Comparison of ENCODE assay signal across 8 cellular contexts in genomic region chr6:73523434-73524123, GRCh38. TPM values are rescaled to one million over a fixed set of nuclear protein-coding genes. Genes with fewer than 3 reads are reported as not detected.
DNase-seq lines count a peak whose midpoint lies in the region; ATAC-seq, FAIRE-seq and TF ChIP-seq lines count a peak whose summit lies in the region.

No MANE protein-coding gene starts in this region.

- no peak for FAIRE-seq in A549 (lab: Jason Lieb, UNC)

- POLR2A ChIA-PET in A549 (lab: Yijun Ruan, JAX) = interaction anchor here (0.7 to 5.2 kb wide), 5 partner anchors 43 to 131 kb away, joined by 3 to 115 read pairs (median 4); no protein-coding TSS in a partner anchor

- TF ChIP-seq POLR2A in A549 (IDR thresholded peaks at IDR 0.05; ENCODE audit: low read length) (peak; percentile 56), gastroesophageal sphincter (IDR thresholded peaks at IDR 0.05) (peak; percentile 44 to 56)

- H3K4me1 Mint-ChIP-seq in activated T-helper 17 cell treated with anti-CD3 and anti-CD28 coated beads, Interleukin-2, amount 50 U/mL, for 72 hours = peaks cover 4% of the 10 kb centered on the region
- peaks cover 14% of the 10 kb centered on the region for H3K4me1 Mint-ChIP-seq in type B pancreatic cell (ENCODE audit: unreplicated experiment)

- H3K27me3 ChIP-seq in OCI-LY3 (ENCODE audit: low read depth, low read length) (no peaks in the 10 kb centered on the region), gastroesophageal sphincter (no peaks in the 10 kb centered on the region), parathyroid adenoma (ENCODE audit: control insufficient read depth, insufficient read depth, low read length) (no peaks in the 10 kb centered on the region)

- peak overlapping the region; percentile 84 for H3K4me2 ChIP-seq in A549
- peak overlapping the region; percentile 84 for H3K4me2 ChIP-seq in OCI-LY3 (ENCODE audit: low read length)
- H3K4me2 ChIP-seq in parathyroid adenoma (ENCODE audit: low read length) = peak overlapping the region; percentile 46

- H3K27ac ChIP-seq in A549 = peak overlapping the region; percentile 94 to 99
- H3K27ac ChIP-seq in OCI-LY3 (ENCODE audit: low read length) = peak overlapping the region; percentile 95
- peak overlapping the region; percentile 79 to 100 (median 98) for H3K27ac ChIP-seq in gastroesophageal sphincter
- peak overlapping the region; percentile 37 for H3K27ac ChIP-seq in parathyroid adenoma

- peak overlapping the region; percentile 100 for H3K27ac Mint-ChIP-seq in activated T-helper 17 cell treated with anti-CD3 and anti-CD28 coated beads, Interleukin-2, amount 50 U/mL, for 72 hours
- H3K27ac Mint-ChIP-seq in type B pancreatic cell = peak overlapping the region; percentile 99

- peak overlapping the region; percentile 99 for H3K4me3 Mint-ChIP-seq in activated T-helper 17 cell treated with anti-CD3 and anti-CD28 coated beads, Interleukin-2, amount 50 U/mL, for 72 hours
- peak overlapping the region; percentile 78 for H3K4me3 Mint-ChIP-seq in type B pancreatic cell

- peaks cover 35% of the 10 kb centered on the region for H3K36me3 Mint-ChIP-seq in activated T-helper 17 cell treated with anti-CD3 and anti-CD28 coated beads, Interleukin-2, amount 50 U/mL, for 72 hours (ENCODE audit: low read depth)
- H3K36me3 Mint-ChIP-seq in type B pancreatic cell = peaks cover 24% of the 10 kb centered on the region

- TF ChIP-seq EP300 in A549 (IDR thresholded peaks at IDR 0.05) (no peak), gastroesophageal sphincter (IDR thresholded peaks at IDR 0.05) (no peak)

- H3K9ac ChIP-seq in OCI-LY3 (ENCODE audit: low read length) (peak overlapping the region; percentile 90), parathyroid adenoma (no peak overlapping the region)

- H3K9me3 ChIP-seq in A549 (no peaks in the 10 kb centered on the region), OCI-LY3 (ENCODE audit: insufficient read depth, low read length) (no peaks in the 10 kb centered on the region), gastroesophageal sphincter (no peaks in the 10 kb centered on the region), parathyroid adenoma (ENCODE audit: control insufficient read depth, low read length) (no peaks in the 10 kb centered on the region)

- DNase-seq in A549 (ENCODE audit: low read depth in 1 of 2, low spot score in 1 of 2) = peak in 1 of 2 experiments; percentile 84
- peak; percentile 72 for DNase-seq in type B pancreatic cell (ENCODE audit: extremely low spot score, unreplicated experiment)

- H3K9me3 Mint-ChIP-seq in activated T-helper 17 cell treated with anti-CD3 and anti-CD28 coated beads, Interleukin-2, amount 50 U/mL, for 72 hours = no peaks in the 10 kb centered on the region
- no peaks in the 10 kb centered on the region for H3K9me3 Mint-ChIP-seq in type B pancreatic cell

- CTCF ChIA-PET in A549 (lab: Yijun Ruan, JAX) = interaction anchor here (1.4 to 6.1 kb wide), 6 partner anchors 57 to 152 kb away, joined by 3 to 40 read pairs (median 8); partner anchors contain the start of gene SLC17A5

- H4K20me1 ChIP-seq in OCI-LY3 (ENCODE audit: insufficient read depth, low read length) = peaks cover 14% of the 10 kb centered on the region

- peak overlapping the region; percentile 84 for H2AFZ ChIP-seq in OCI-LY3 (ENCODE audit: low read depth, low read length)
- H2AFZ ChIP-seq in parathyroid adenoma = peak overlapping the region; percentile 82

- peaks cover 42% of the 10 kb centered on the region for H3K79me2 ChIP-seq in OCI-LY3 (ENCODE audit: low read length)
- peaks cover 2% of the 10 kb centered on the region for H3K79me2 ChIP-seq in parathyroid adenoma

- no peaks in the 10 kb centered on the region for H3K27me3 Mint-ChIP-seq in activated T-helper 17 cell treated with anti-CD3 and anti-CD28 coated beads, Interleukin-2, amount 50 U/mL, for 72 hours
- H3K27me3 Mint-ChIP-seq in type B pancreatic cell = peaks cover 14% of the 10 kb centered on the region

- H3K4me1 ChIP-seq in A549 (peaks cover 16% of the 10 kb centered on the region), OCI-LY3 (ENCODE audit: low read length) (peaks cover 26% of the 10 kb centered on the region), gastroesophageal sphincter (peaks cover 0 to 35% (median 12%) of the 10 kb centered on the region in 3 donors), parathyroid adenoma (peaks cover 5% of the 10 kb centered on the region)

- H3K4me3 ChIP-seq in A549 (peak overlapping the region; percentile 79), OCI-LY3 (ENCODE audit: low read length) (peak overlapping the region; percentile 92), gastroesophageal sphincter (peak overlapping the region; percentile 71 to 80), parathyroid adenoma (ENCODE audit: low read depth, low read length) (peak overlapping the region; percentile 37)

- TF ChIP-seq CTCF in A549 (IDR thresholded peaks at IDR 0.05) (no peak), OCI-LY3 (IDR thresholded peaks at IDR 0.05; ENCODE audit: low read depth, low read length) (no peak), gastroesophageal sphincter (IDR thresholded peaks at IDR 0.05) (peak in 1 of 4 experiments; percentile 24), parathyroid adenoma (IDR thresholded peaks at IDR 0.05) (no peak), type B pancreatic cell (conservative IDR thresholded peaks at IDR 0.05) (no peak)

- H3K36me3 ChIP-seq in OCI-LY3 (replicated peaks; ENCODE audit: low read depth, low read length) = peaks cover 21% of the 10 kb centered on the region
- peaks cover 0 to 12% of the 10 kb centered on the region in 2 donors for H3K36me3 ChIP-seq in gastroesophageal sphincter
- H3K36me3 ChIP-seq in parathyroid adenoma (ENCODE audit: control insufficient read depth, insufficient read depth, low read length) = no peaks in the 10 kb centered on the region

- WGBS in A549 (ENCODE audit: missing lambda C conversion rate) = 3% methylated on average over 21 of the region's 50 CpGs
- WGBS in gastroesophageal sphincter (ENCODE audit: low coverage in 1 of 2), 2 donors = 12 to 17% methylated on average over 9 to 13 of the region's 50 CpGs

- ATAC-seq in A549 (peak; percentile 38 to 52), GM18867 (IDR thresholded peaks at IDR 0.05; ENCODE audit: unreplicated experiment) (peak; percentile 55), HG03066 (IDR thresholded peaks at IDR 0.05; ENCODE audit: low read depth, unreplicated experiment) (peak; percentile 41), gastroesophageal sphincter (no peak)
- peak; percentile 47 for ATAC-seq in activated T-helper 17 cell treated with anti-CD3 and anti-CD28 coated beads, Interleukin-2, amount 50 U/mL, for 72 hours (replicated peaks)

- TF ChIP-seq RAD21 in A549 (conservative IDR thresholded peaks at IDR 0.05 in 1 of 2, IDR thresholded peaks at IDR 0.05 in 1 of 2) = 0 out of 5 replicates have a peak, but pooled peaks of 1 of the 2 experiments have one; percentile 27

TF ChIP-seq in A549, 52 proteins besides CTCF, POLR2A, EP300 and RAD21 (continues in another document):
- TF ChIP-seq NFE2L2 (conservative IDR thresholded peaks at IDR 0.05; ENCODE audit: low read length) = no peak
- no peak for TF ChIP-seq CBX8 (IDR thresholded peaks at IDR 0.05)
- TF ChIP-seq USF2 (IDR thresholded peaks at IDR 0.05) = peak; percentile 52; the same call in 1 of the 2 replicates
- TF ChIP-seq NR3C1 (IDR thresholded peaks at IDR 0.05) = no peak
- TF ChIP-seq E2F6 (IDR thresholded peaks at IDR 0.05; ENCODE audit: borderline replicate concordance, low read depth) = 0 out of 2 replicates have a peak, but pooled peaks have one; percentile 42
- no peak for TF ChIP-seq TFCP2L1 (CRISPR knock-in tag; IDR thresholded peaks at IDR 0.05)
- peak; percentile 85; the same call in 1 of the 2 replicates for TF ChIP-seq MAX (IDR thresholded peaks at IDR 0.05)
- no peak for TF ChIP-seq FOXS1 (CRISPR knock-in tag; IDR thresholded peaks at IDR 0.05)
- TF ChIP-seq CHD2 (IDR thresholded peaks at IDR 0.05; ENCODE audit: low read length, partially characterized antibody) = no peak
- TF ChIP-seq EHF (CRISPR knock-in tag; IDR thresholded peaks at IDR 0.05) = no peak
- TF ChIP-seq MYC (IDR thresholded peaks at IDR 0.05; ENCODE audit: borderline replicate concordance, low read length) = 0 out of 2 replicates have a peak, but pooled peaks have one; percentile 49
- peak; percentile 52; the same call in 1 of the 2 replicates for TF ChIP-seq PHF8 (IDR thresholded peaks at IDR 0.05; ENCODE audit: borderline replicate concordance, low read depth)

RNA-seq across cellular contexts. Expression of gene EEF1A1, which starts 2.7 kb away (rescaled TPM):
- 9,755 and 11,157 TPM in 2 replicates for polyA plus RNA-seq in A549 (2011; rRNA removed)
- polyA plus RNA-seq in A549 (2012; cell fraction: cytosol; rRNA removed) = 5,099 and 5,614 TPM in 2 replicates
- polyA plus RNA-seq in A549 (2012; cell fraction: nucleus; rRNA removed) = 2,093 and 3,668 TPM in 2 replicates
- 5,475 to 5,777 TPM (median 5,660 TPM) in 3 replicates for polyA plus RNA-seq in A549 (2017; fragmentation: RNase III; extraction: RNeasy Plus Mini Kit Qiagen cat#74134 plus additional on column Dnase treatment)
- 8,330 and 9,279 TPM in 2 replicates for polyA minus RNA-seq in A549 (2011; rRNA and poly(A)+ RNA removed)
- over 10,000 TPM in 1 of 2 donors, 1,000 to 10,000 TPM in 1; 9,813 to 18,243 TPM for total RNA-seq in activated T-helper 17 cell treated with anti-CD3 and anti-CD28 coated beads, Interleukin-2, amount 50 U/mL, for 72 hours
- total RNA-seq in gastroesophageal sphincter = over 10,000 TPM in 2 of 4 donors, 1,000 to 10,000 TPM in 2; 7,131 to 12,070 (median 10,987) TPM
- total RNA-seq in type B pancreatic cell (ENCODE audit: low replicate concordance) = 12,371 and 13,155 TPM in 2 replicates

Comparison
In these comparisons a context has a peak if more than half of its experiments do, and no peak if none do; other contexts are left out.
1. H3K27ac ChIP-seq: peak in every context shown above with its lines; median percentile 98 in gastroesophageal sphincter; 96 in A549; 95 in OCI-LY3; 37 in parathyroid adenoma.
2. H3K4me3 ChIP-seq: peak in every context shown above with its lines; median percentile 92 in OCI-LY3; 79 in A549; 76 in gastroesophageal sphincter; 37 in parathyroid adenoma.